12 cellular contexts compared by ENCODE assay signal in the genomic region with DNA sequence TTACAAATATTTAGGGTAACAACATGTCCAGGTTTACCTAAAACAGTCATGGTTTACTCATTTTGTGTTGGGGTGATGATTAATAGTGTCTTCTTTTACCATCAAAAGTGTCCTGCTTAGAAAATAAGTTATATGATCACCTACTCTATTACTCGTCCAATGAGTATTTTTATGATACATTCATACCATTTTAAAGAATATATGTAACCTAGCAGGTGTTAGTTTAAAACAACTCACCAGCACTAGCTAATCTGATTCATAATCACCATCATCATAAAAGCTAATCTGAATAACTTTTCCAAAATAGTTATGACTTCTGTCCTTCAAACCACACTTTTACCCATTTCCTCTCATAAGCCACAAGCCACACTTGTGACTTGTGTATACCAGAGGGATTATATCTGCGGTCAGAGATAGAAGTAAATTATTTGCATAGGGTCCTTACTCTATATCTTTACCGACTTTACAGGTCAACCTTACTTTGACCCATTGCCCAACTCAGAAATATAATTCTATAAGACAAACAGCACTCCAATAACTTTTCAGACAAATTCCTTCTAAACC. TPM values are rescaled to one million over a fixed set of nuclear protein-coding genes. Genes with fewer than 3 reads are reported as not detected.
"Had no signal": no experiment of that assay in that cellular context is flagged by ENCODE, and none has a peak within 500 bp of the region (broad histone marks: within the 10 kb centered on the region; RNA-seq: fewer than 3 reads in every experiment).

No MANE protein-coding gene starts in this region.

- H3K9me3 ChIP-seq: gastrocnemius medialis, heart right ventricle, right atrium auricular region, tibial nerve had no signal

- DNase-seq: activated naive CD4-positive, alpha-beta T cell treated with Interleukin-2 at 50 U/mL for 16 hours; cortex of kidney; effector CD8-positive, alpha-beta T cell; gastrocnemius medialis; heart right ventricle; natural killer cell; posterior cingulate gyrus; small intestine had no signal

- H3K27me3 ChIP-seq: gastrocnemius medialis, right atrium auricular region, tibial nerve had no signal

- H3K36me3 ChIP-seq: gastrocnemius medialis, heart right ventricle, right atrium auricular region, tibial nerve had no signal

- ATAC-seq: gastrocnemius medialis, heart right ventricle, left lobe of liver, natural killer cell had no signal

- H3K4me1 ChIP-seq: gastrocnemius medialis, heart right ventricle, right atrium auricular region, tibial nerve had no signal

- H3K4me3 ChIP-seq: gastrocnemius medialis, heart right ventricle, right atrium auricular region, tibial nerve had no signal

- H3K27ac ChIP-seq: gastrocnemius medialis, heart right ventricle, right atrium auricular region, tibial nerve had no signal

RNA-seq across cellular contexts. Expression of a gene that starts 33.3 kb away (rescaled TPM):
- total RNA-seq: fibroblast of lung, natural killer cell had no signal
